9 cellular contexts compared by ENCODE assay signal in the genomic region with DNA sequence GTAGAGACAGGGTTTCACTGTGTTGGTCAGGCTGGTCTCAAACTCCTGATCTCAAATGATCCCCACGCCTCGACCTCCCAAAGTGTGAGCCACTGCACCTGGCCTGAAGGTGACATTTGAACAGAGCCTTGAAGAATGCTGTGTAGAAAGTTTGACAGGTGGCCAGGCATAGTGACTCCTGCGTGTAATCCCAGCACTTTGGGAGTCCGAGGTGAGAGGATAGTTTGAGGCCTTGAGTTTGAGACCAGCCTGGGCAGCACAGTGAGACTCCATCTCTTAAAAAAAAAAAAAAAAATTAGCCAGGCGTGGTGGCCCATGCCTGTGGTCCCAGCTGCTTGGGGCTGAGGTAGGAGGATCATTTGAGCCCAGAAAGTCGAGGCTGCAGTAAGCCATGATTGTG. TPM values are rescaled to one million over a fixed set of nuclear protein-coding genes. Genes with fewer than 3 reads are reported as not detected.
DNase-seq lines count a peak whose midpoint lies in the region; ATAC-seq, FAIRE-seq and TF ChIP-seq lines count a peak whose summit lies in the region.
"Had no signal": no experiment of that assay in that cellular context is flagged by ENCODE, and none has a peak within 500 bp of the region (broad histone marks: within the 10 kb centered on the region; RNA-seq: fewer than 3 reads in every experiment).

No MANE protein-coding gene starts in this region.

- POLR2A ChIA-PET in activated CD8-positive, alpha-beta T cell treated with anti-CD3 and anti-CD28 coated beads for 36 hours (lab: Charles Lee), result interaction anchor here (0.8 to 3.5 kb wide), 6 partner anchors 11 to 38 kb away, joined by 3 to 19 read pairs (median 8); partner anchors contain the start of gene ZNF774

- intact Hi-C loops in activated CD8-positive, alpha-beta T cell treated with anti-CD3 and anti-CD28 coated beads for 36 hours (cut with micrococcal nuclease), result loop anchor here (2.0 kb wide), 1 partner anchor 13 kb away; no protein-coding TSS in a partner anchor

- peak overlapping the region; percentile 89 for H3K4me3 ChIP-seq in iPS-11a (ENCODE audit: low read depth, low read length)
- H3K4me3 ChIP-seq in skin epidermis, result peak overlapping the region; percentile 54 to 99 (median 92)

- peaks cover 4 to 20% (median 8%) of the 10 kb centered on the region in 3 experiments; a peak in 5 of 7 replicates for H3K36me3 Mint-ChIP-seq in H9 (ENCODE audit: insufficient read depth in 1 of 3, low read depth in 3 of 3)
- peaks cover 37% of the 10 kb centered on the region for H3K36me3 Mint-ChIP-seq in activated CD8-positive, alpha-beta T cell treated with anti-CD3 and anti-CD28 coated beads for 36 hours (ENCODE audit: low read depth)

- no peak for FAIRE-seq in GM12892 (lab: Jason Lieb, UNC)

- no peak overlapping the region for H2BK12ac ChIP-seq in H9 (ENCODE audit: insufficient read length, low read depth, low read length)

- H3K4ac ChIP-seq in H9 (ENCODE audit: low read depth, low read length), result no peak overlapping the region

- no peaks in the 10 kb centered on the region for H3K27me3 Mint-ChIP-seq in H9 (ENCODE audit: low read depth)
- no peaks in the 10 kb centered on the region for H3K27me3 Mint-ChIP-seq in activated CD8-positive, alpha-beta T cell treated with anti-CD3 and anti-CD28 coated beads for 36 hours

- ATAC-seq in activated CD8-positive, alpha-beta T cell treated with anti-CD3 and anti-CD28 coated beads for 36 hours, result no peak
- ATAC-seq in HG03469 (IDR thresholded peaks at IDR 0.05; ENCODE audit: unreplicated experiment), result no peak

- no peak overlapping the region for H2BK5ac ChIP-seq in H9 (ENCODE audit: insufficient read length, low read length)

- H3K4me3 Mint-ChIP-seq in H9, result peak overlapping the region; percentile 80 to 83
- H3K4me3 Mint-ChIP-seq in activated CD8-positive, alpha-beta T cell treated with anti-CD3 and anti-CD28 coated beads for 36 hours, result peak overlapping the region; percentile 88

- H3K79me1 ChIP-seq in H9 (ENCODE audit: insufficient read depth, low read depth, low read length, poor library complexity, severe bottlenecking), result no peaks in the 10 kb centered on the region

- no peak overlapping the region for H4K91ac ChIP-seq in H9 (ENCODE audit: insufficient read length, low read depth, low read length)

- H2BK120ac ChIP-seq in H9 (ENCODE audit: low read depth, low read length, poor library complexity, severe bottlenecking), result no peak overlapping the region

- CTCF ChIA-PET in activated CD8-positive, alpha-beta T cell treated with anti-CD3 and anti-CD28 coated beads for 36 hours (lab: Charles Lee), result interaction anchor here (0.9 to 2.1 kb wide), 2 partner anchors 28 to 92 kb away, joined by 3 to 10 read pairs; no protein-coding TSS in a partner anchor

- peak overlapping the region; percentile 99 for H3K4me2 ChIP-seq in H9 (ENCODE audit: insufficient read depth, insufficient read length, low read length)

- TF ChIP-seq CTCF in H9 (conservative IDR thresholded peaks at IDR 0.05), result no peak
- TF ChIP-seq CTCF in activated CD8-positive, alpha-beta T cell treated with anti-CD3 and anti-CD28 coated beads for 36 hours (IDR thresholded peaks at IDR 0.05), result no peak

- no peak overlapping the region for H4K5ac ChIP-seq in H9 (ENCODE audit: insufficient read length, low read depth, low read length)

- H2AK5ac ChIP-seq in H9 (ENCODE audit: insufficient read length, low read length), result no peak overlapping the region

- H3K23me2 ChIP-seq in H9 (ENCODE audit: insufficient read length, low read depth, low read length, poor library complexity, severe bottlenecking), result peaks cover 11% of the 10 kb centered on the region

- H3K9me3 Mint-ChIP-seq in H9, result no peaks in the 10 kb centered on the region
- no peaks in the 10 kb centered on the region for H3K9me3 Mint-ChIP-seq in activated CD8-positive, alpha-beta T cell treated with anti-CD3 and anti-CD28 coated beads for 36 hours

- no peaks in the 10 kb centered on the region for H3K9me3 ChIP-seq in H9 (ENCODE audit: control insufficient read depth, low read depth, low read length)

- no peak overlapping the region for H2AFZ ChIP-seq in H9 (ENCODE audit: low read length)

- H3K56ac ChIP-seq in H9 (ENCODE audit: insufficient read length, low read depth, low read length), result no peak overlapping the region

- no peak overlapping the region for H2BK20ac ChIP-seq in H9 (ENCODE audit: low read depth, low read length, poor library complexity, severe bottlenecking)

- peak overlapping the region in 1 of 3 experiments; percentile 13; a peak in 3 of 7 replicates for H3K27ac Mint-ChIP-seq in H9
- H3K27ac Mint-ChIP-seq in activated CD8-positive, alpha-beta T cell treated with anti-CD3 and anti-CD28 coated beads for 36 hours, result peak overlapping the region; percentile 1

- no peaks in the 10 kb centered on the region for H3K27me3 ChIP-seq in H9 (ENCODE audit: insufficient read depth, low read length)

- no CpG with 5 or more reads among the region's 6 CpGs for WGBS in H9 (ENCODE audit: extremely low coverage, insufficient read length, low lambda C conversion rate)

- no peak overlapping the region for H3T11ph ChIP-seq in H9 (ENCODE audit: low read length)

- H3K27ac ChIP-seq in H9 (ENCODE audit: insufficient read length, low read depth, low read length) (no peak overlapping the region), skin epidermis (peak overlapping the region in 18 of 21 experiments; percentile 55 to 100 (median 100))

- no peak for TF ChIP-seq POLR2A in GM12892 (IDR thresholded peaks at IDR 0.05; ENCODE audit: low read depth, low read length)

- no peaks in the 10 kb centered on the region for H4K20me1 ChIP-seq in H9 (ENCODE audit: control insufficient read depth, insufficient read depth, insufficient read length)

- H3K14ac ChIP-seq in H9 (ENCODE audit: insufficient read depth, low read length), result no peak overlapping the region

- H3K4me1 Mint-ChIP-seq in H9, result peaks cover 53 to 56% of the 10 kb centered on the region in 2 experiments
- peaks cover 49% of the 10 kb centered on the region for H3K4me1 Mint-ChIP-seq in activated CD8-positive, alpha-beta T cell treated with anti-CD3 and anti-CD28 coated beads for 36 hours (ENCODE audit: low read depth)

- DNase-seq in H9 (no peak), NOMO-1 treated with dmso at 0.1 percent for 144 hours (lab: John Stamatoyannopoulos, UW; ENCODE audit: unreplicated experiment) (no peak), GM12892 (ENCODE audit: insufficient read length) (no peak), DMS53 treated with DMSO at 0.1 percent for 48 hours (lab: John Stamatoyannopoulos, UW; ENCODE audit: unreplicated experiment) (no peak)
- DNase-seq in activated CD8-positive, alpha-beta T cell treated with anti-CD3 and anti-CD28 coated beads for 36 hours, result no peak
- DNase-seq: NCI-H2171 had no signal

- no peak overlapping the region for H4K8ac ChIP-seq in H9 (replicated peaks; ENCODE audit: insufficient read length, low read depth, low read length)

- peaks cover 7% of the 10 kb centered on the region; the same call in 1 of the 2 replicates for H3K79me2 ChIP-seq in H9 (ENCODE audit: insufficient read depth, low read length)

- peaks cover 8% of the 10 kb centered on the region; the same call in 1 of the 2 replicates for H3K4me1 ChIP-seq in H9 (ENCODE audit: insufficient read depth, low read length)

- H3K18ac ChIP-seq in H9 (ENCODE audit: insufficient read length, low read depth, low read length), result no peak overlapping the region

- H3K23ac ChIP-seq in H9 (ENCODE audit: insufficient read length, low read depth, low read length), result no peak overlapping the region

- no peak overlapping the region for H3K9ac ChIP-seq in H9 (ENCODE audit: extremely low read depth, insufficient read length, low read length)

- no peak overlapping the region for H2BK15ac ChIP-seq in H9 (ENCODE audit: low read depth, low read length)

RNA-seq across cellular contexts. Expression of gene IQGAP1, which starts 1.5 kb away (rescaled TPM):
- total RNA-seq in H9 (2021), result 67.0 and 72.4 TPM in 2 replicates
- total RNA-seq in activated CD8-positive, alpha-beta T cell treated with anti-CD3 and anti-CD28 coated beads for 36 hours, result 100 to 1,000 TPM; 148 to 155 TPM
- 84.6 TPM for polyA plus RNA-seq in GM12892 (2012; ENCODE audit: missing spikeins)

RNA-seq across cellular contexts. Expression of gene ZNF774, which starts 37.4 kb away (rescaled TPM):
- total RNA-seq in H9 (2021), result 1.0 and 2.5 TPM in 2 replicates
- total RNA-seq in activated CD8-positive, alpha-beta T cell treated with anti-CD3 and anti-CD28 coated beads for 36 hours, result 1 to 10 TPM; 1.2 to 1.4 TPM
- 2.6 TPM for polyA plus RNA-seq in GM12892 (2012; ENCODE audit: missing spikeins)
